In genomic region chr3:150989208-150989607, GRCh38 we compare ENCODE assay signal across 6 cellular contexts. TPM values are rescaled to one million over a fixed set of nuclear protein-coding genes. Genes with fewer than 3 reads are reported as not detected.
"Had no signal": no experiment of that assay in that cellular context is flagged by ENCODE, and none has a peak within 500 bp of the region (broad histone marks: within the 10 kb centered on the region; RNA-seq: fewer than 3 reads in every experiment).

No MANE protein-coding gene starts in this region.

- H3K4me3 Mint-ChIP-seq: H9 had no signal

- DNase-seq: GOT3, H9, HCEC 1CT, IMR-90 had no signal

- H3K4me3 ChIP-seq: K562 had no signal

- ATAC-seq: K562 had no signal

- H3K27ac Mint-ChIP-seq: H9 had no signal

RNA-seq across cellular contexts. Expression of gene CLRN1, which starts 16.7 kb away (rescaled TPM):
- total RNA-seq: H9, HT-29, IMR-90, K562 had no signal
- polyA plus RNA-seq: IMR-90, K562 had no signal
